ENCODE assay signal across 35 cellular contexts in genomic region chr3:68067314-68067713, GRCh38.
"Had no signal": no experiment of that assay in that cellular context is flagged by ENCODE, and none has a peak within 500 bp of the region (broad histone marks: within the 10 kb centered on the region; RNA-seq: fewer than 3 reads in every experiment).

No MANE protein-coding gene starts in this region.

- ATAC-seq: activated CD8-positive, alpha-beta T cell treated with anti-CD3 and anti-CD28 coated beads for 36 hours; activated naive CD8-positive, alpha-beta T cell treated with anti-CD3 and anti-CD28 coated beads, Interleukin-2, amount 50 U/mL, for 24 hours; activated T-cell treated with anti-CD3 and anti-CD28 coated beads, Interleukin-2, amount 50 U/mL, for 4 hours; activated T-cell treated with anti-CD3 and anti-CD28 coated beads, Interleukin-2, amount 50 U/mL, for 72 hours; activated T-helper 17 cell treated with anti-CD3 and anti-CD28 coated beads, Interleukin-2, amount 50 U/mL, for 72 hours had no signal

- H3K4me3 ChIP-seq: ascending aorta, cardiac muscle cell had no signal

- H3K36me3 ChIP-seq: ascending aorta, cardiac muscle cell had no signal

- H3K4me1 ChIP-seq: ascending aorta had no signal

- H3K9me3 Mint-ChIP-seq: central memory CD8-positive, alpha-beta T cell had no signal

- H3K4me1 Mint-ChIP-seq: activated B cell treated with CpG ODN at 0.5 μM for 24 hours; activated CD4-positive, alpha-beta T cell treated with anti-CD3 and anti-CD28 coated beads, Interleukin-2, amount 10 ng/mL, durations not matched to agents 24 days and 14 days; activated naive CD8-positive, alpha-beta T cell treated with anti-CD3 and anti-CD28 coated beads, Interleukin-2, amount 10 ng/mL, durations not matched to agents 7 days and 5 days had no signal

- H3K27ac ChIP-seq: ascending aorta, cardiac muscle cell, VCaP had no signal

- H3K27ac Mint-ChIP-seq: activated B cell treated with CpG ODN at 0.5 μM for 24 hours; activated CD4-positive, alpha-beta memory T cell treated with anti-CD3 and anti-CD28 coated beads for 36 hours; activated CD4-positive, alpha-beta T cell treated with anti-CD3 and anti-CD28 coated beads, Interleukin-2, amount 10 ng/mL, durations not matched to agents 24 days and 14 days; activated CD8-positive, alpha-beta T cell treated with anti-CD3 and anti-CD28 coated beads for 36 hours; activated naive CD8-positive, alpha-beta T cell; activated naive CD8-positive, alpha-beta T cell treated with anti-CD3 and anti-CD28 coated beads, Interleukin-2, amount 10 ng/mL, durations not matched to agents 7 days and 5 days; activated naive CD8-positive, alpha-beta T cell treated with anti-CD3 and anti-CD28 coated beads, Interleukin-2, amount 50 U/mL, for 24 hours; activated T-cell treated with anti-CD3 and anti-CD28 coated beads, Interleukin-2, amount 50 U/mL, for 72 hours; activated T-helper 1 cell treated with anti-CD3 and anti-CD28 coated beads, Interleukin-12 subunit alpha, Interleukin-12 subunit beta, Interleukin-2, Interleukin-4 antibody, amounts not matched to agents 30 ng/mL and 10 ng/mL and 1 ng/mL, durations not matched to agents 14 hours and 24 hours and 36 hours; activated T-helper 17 cell treated with anti-CD3 and anti-CD28 coated beads, Interleukin-2, amount 50 U/mL, for 72 hours; brain; T-helper 1 cell treated with Interleukin-12 subunit alpha and Interleukin-12 subunit beta and Interleukin-4 antibody, amounts not matched to agents 30 μg/mL and 1 μg/mL, for 36 hours; T-helper 2 cell treated with Interferon-gamma antibody and Interleukin-4, amounts not matched to agents 5 μg/mL and 100 μg/mL, for 36 hours had no signal

- H3K27me3 ChIP-seq: ascending aorta, cardiac muscle cell had no signal

- H3K4me3 Mint-ChIP-seq: activated B cell treated with CpG ODN at 0.5 μM for 24 hours; activated CD4-positive, alpha-beta memory T cell treated with anti-CD3 and anti-CD28 coated beads for 36 hours; activated CD4-positive, alpha-beta T cell treated with anti-CD3 and anti-CD28 coated beads, Interleukin-2, amount 10 ng/mL, durations not matched to agents 24 days and 14 days; activated CD8-positive, alpha-beta T cell treated with anti-CD3 and anti-CD28 coated beads for 36 hours; activated naive CD8-positive, alpha-beta T cell; activated naive CD8-positive, alpha-beta T cell treated with anti-CD3 and anti-CD28 coated beads, Interleukin-2, amount 10 ng/mL, durations not matched to agents 7 days and 5 days; activated naive CD8-positive, alpha-beta T cell treated with anti-CD3 and anti-CD28 coated beads, Interleukin-2, amount 50 U/mL, for 24 hours; activated T-cell treated with anti-CD3 and anti-CD28 coated beads, Interleukin-2, amount 50 U/mL, for 4 hours; activated T-cell treated with anti-CD3 and anti-CD28 coated beads, Interleukin-2, amount 50 U/mL, for 72 hours; activated T-helper 1 cell treated with anti-CD3 and anti-CD28 coated beads, Interleukin-12 subunit alpha, Interleukin-12 subunit beta, Interleukin-2, Interleukin-4 antibody, amounts not matched to agents 30 ng/mL and 10 ng/mL and 1 ng/mL, durations not matched to agents 14 hours and 24 hours and 36 hours; activated T-helper 17 cell treated with anti-CD3 and anti-CD28 coated beads, Interleukin-2, amount 50 U/mL, for 72 hours; brain; central memory CD8-positive, alpha-beta T cell; T-helper 1 cell treated with Interleukin-12 subunit alpha and Interleukin-12 subunit beta and Interleukin-4 antibody, amounts not matched to agents 30 μg/mL and 1 μg/mL, for 36 hours; T-helper 2 cell treated with Interferon-gamma antibody and Interleukin-4, amounts not matched to agents 5 μg/mL and 100 μg/mL, for 36 hours had no signal

- DNase-seq: activated B cell treated with CpG ODN at 0.5 μM for 24 hours; activated CD4-positive, alpha-beta memory T cell treated with anti-CD3 and anti-CD28 coated beads for 36 hours; activated CD4-positive, alpha-beta T cell treated with anti-CD3 and anti-CD28 coated beads for 4 hours; activated CD4-positive, alpha-beta T cell treated with anti-CD3 and anti-CD28 coated beads, Interleukin-2, amount 10 ng/mL, durations not matched to agents 24 days and 14 days; activated CD4-positive, alpha-beta T cell treated with anti-CD3 and anti-CD28 coated beads, Interleukin-2, amount 50 U/mL, for 1 hour; activated CD4-positive, alpha-beta T cell treated with anti-CD3 and anti-CD28 coated beads, Interleukin-2, amount 50 U/mL, for 4 hours; activated CD4-positive, CD25-positive, alpha-beta regulatory T cell treated with anti-CD3 and anti-CD28 coated beads, Interleukin-2, amount 50 U/mL, for 72 hours; activated CD8-positive, alpha-beta memory T cell treated with anti-CD3 and anti-CD28 coated beads, Interleukin-2, amount 50 U/mL, for 4 hours; activated CD8-positive, alpha-beta T cell treated with anti-CD3 and anti-CD28 coated beads for 36 hours; activated effector memory CD4-positive, alpha-beta T cell treated with anti-CD3 and anti-CD28 coated beads, Interleukin-2, amount 50 U/mL, for 16 hours; activated naive CD4-positive, alpha-beta T cell treated with anti-CD3 and anti-CD28 coated beads, Interleukin-2, amount 50 U/mL, for 16 hours; activated naive CD4-positive, alpha-beta T cell treated with Interleukin-2 at 50 U/mL for 16 hours; activated naive CD8-positive, alpha-beta T cell treated with anti-CD3 and anti-CD28 coated beads, Interleukin-2, amount 10 ng/mL, durations not matched to agents 7 days and 5 days; activated naive CD8-positive, alpha-beta T cell treated with anti-CD3 and anti-CD28 coated beads, Interleukin-2, amount 50 U/mL, for 24 hours; activated T-cell treated with anti-CD3 and anti-CD28 coated beads for 4 hours; activated T-cell treated with anti-CD3 and anti-CD28 coated beads, Interleukin-2, amount 50 U/mL, for 1 hour; activated T-cell treated with anti-CD3 and anti-CD28 coated beads, Interleukin-2, amount 50 U/mL, for 4 hours; activated T-cell treated with anti-CD3 and anti-CD28 coated beads, Interleukin-2, amount 50 U/mL, for 72 hours; amygdala; anterior cingulate cortex; caudate nucleus; SW 1271; T-helper 1 cell; T-helper 2 cell; T-helper 9 cell had no signal

- H3K9me3 ChIP-seq: ascending aorta had no signal

- H3K27me3 Mint-ChIP-seq: activated B cell treated with CpG ODN at 0.5 μM for 24 hours; activated CD4-positive, alpha-beta memory T cell treated with anti-CD3 and anti-CD28 coated beads for 36 hours; activated CD4-positive, alpha-beta T cell treated with anti-CD3 and anti-CD28 coated beads, Interleukin-2, amount 10 ng/mL, durations not matched to agents 24 days and 14 days; activated CD8-positive, alpha-beta T cell treated with anti-CD3 and anti-CD28 coated beads for 36 hours; activated naive CD8-positive, alpha-beta T cell; activated naive CD8-positive, alpha-beta T cell treated with anti-CD3 and anti-CD28 coated beads, Interleukin-2, amount 10 ng/mL, durations not matched to agents 7 days and 5 days; activated naive CD8-positive, alpha-beta T cell treated with anti-CD3 and anti-CD28 coated beads, Interleukin-2, amount 50 U/mL, for 24 hours; activated T-helper 17 cell treated with anti-CD3 and anti-CD28 coated beads, Interleukin-2, amount 50 U/mL, for 72 hours had no signal
